In genomic region chr5:44389410-44389879, GRCh38 we compare ENCODE assay signal across 8 cellular contexts. TPM values are rescaled to one million over a fixed set of nuclear protein-coding genes. Genes with fewer than 3 reads are reported as not detected.
A peak's percentile ranks its signal among the peaks of the same experiment; 100 is the strongest.
DNase-seq lines count a peak whose midpoint lies in the region; ATAC-seq and TF ChIP-seq lines count a peak whose summit lies in the region.

FGF10 (minus strand) TSS chr5:44389420; CDS start chr5:44388682, 738 bp downstream.

- peak within 1 kb of the TSS; percentile 51 for H3K4me3 ChIP-seq in AG04450 (ENCODE audit: low read depth, low read length)
- peak within 1 kb of the TSS; percentile 36 to 44 for H3K4me3 ChIP-seq in esophagus (ENCODE audit: low read depth in 1 of 2, low read length in 2 of 2)
- no peak within 1 kb of the TSS for H3K4me3 ChIP-seq in naive thymus-derived CD4-positive, alpha-beta T cell (ENCODE audit: low read length)

- no peaks in the 10 kb centered on the region for H3K36me3 ChIP-seq in esophagus (ENCODE audit: control insufficient read depth in 2 of 2, insufficient read depth in 2 of 2, low read length in 1 of 2)
- H3K36me3 ChIP-seq in naive thymus-derived CD4-positive, alpha-beta T cell (ENCODE audit: control insufficient read depth in 2 of 3, insufficient read depth in 3 of 3, low read length in 3 of 3) = no peaks in the 10 kb centered on the region

- peak within 1 kb of the TSS in 8 of 10 donors; percentile 7 to 62 (median 50) for H3K4me3 Mint-ChIP-seq in naive thymus-derived CD4-positive, alpha-beta T cell

- H3K27ac ChIP-seq in AG04450 (ENCODE audit: low read depth, low read length) (no peak within 1 kb of the TSS), esophagus (ENCODE audit: low read depth in 2 of 2, low read length in 1 of 2) (peak within 1 kb of the TSS; percentile 27 to 28)
- H3K27ac ChIP-seq in naive thymus-derived CD4-positive, alpha-beta T cell (ENCODE audit: low read depth, low read length) = no peak within 1 kb of the TSS

- no peaks in the 10 kb centered on the region for H3K9me3 ChIP-seq in AG04450 (ENCODE audit: control insufficient read depth, insufficient read depth, low read length)
- H3K9me3 ChIP-seq in esophagus (ENCODE audit: control insufficient read depth in 2 of 2, insufficient read depth in 1 of 2, low read depth in 1 of 2, low read length in 1 of 2) = no peaks in the 10 kb centered on the region
- no peaks in the 10 kb centered on the region for H3K9me3 ChIP-seq in naive thymus-derived CD4-positive, alpha-beta T cell (ENCODE audit: control insufficient read depth in 2 of 3, low read length in 3 of 3)

- no peak within 1 kb of the TSS for H3K27ac Mint-ChIP-seq in naive thymus-derived CD4-positive, alpha-beta T cell

- no peak for TF ChIP-seq CTCF in AG04450 (IDR thresholded peaks at IDR 0.05; ENCODE audit: low read depth, low read length)

- H3K27me3 ChIP-seq in AG04450 (ENCODE audit: control insufficient read depth, insufficient read depth, low read length) = peaks cover 18% of the 10 kb centered on the region
- H3K27me3 ChIP-seq in esophagus (ENCODE audit: control insufficient read depth in 1 of 2, insufficient read depth in 2 of 2, low read length in 2 of 2) = peaks cover 0 to 6% of the 10 kb centered on the region in 2 donors
- H3K27me3 ChIP-seq in naive thymus-derived CD4-positive, alpha-beta T cell (ENCODE audit: control insufficient read depth in 2 of 2, insufficient read depth in 2 of 2, low read length in 2 of 2) = peaks cover 0 to 3% of the 10 kb centered on the region in 2 donors

- H3K36me3 Mint-ChIP-seq in naive thymus-derived CD4-positive, alpha-beta T cell = peaks cover 0 to 7% (median 2%) of the 10 kb centered on the region in 5 donors

- intact Hi-C loops in naive thymus-derived CD4-positive, alpha-beta T cell (cut with micrococcal nuclease) = no loop called here

- no peak for ATAC-seq in naive thymus-derived CD4-positive, alpha-beta T cell
- no peak for ATAC-seq in GM18520 (IDR thresholded peaks at IDR 0.05; ENCODE audit: unreplicated experiment)

- POLR2A ChIA-PET in AG04450 (lab: Yijun Ruan, JAX) = no interaction called here
- POLR2A ChIA-PET in naive thymus-derived CD4-positive, alpha-beta T cell (lab: Charles Lee) = no interaction called here

- peaks cover 37 to 54% (median 46%) of the 10 kb centered on the region in 5 donors for H3K27me3 Mint-ChIP-seq in naive thymus-derived CD4-positive, alpha-beta T cell

- CTCF ChIA-PET in AG04450 (lab: Charles Lee) = no interaction called here
- CTCF ChIA-PET in naive thymus-derived CD4-positive, alpha-beta T cell (lab: Charles Lee) = no interaction called here

- peaks cover 0 to 18% (median 6%) of the 10 kb centered on the region in 11 donors for H3K9me3 Mint-ChIP-seq in naive thymus-derived CD4-positive, alpha-beta T cell

- DNase-seq in AG04450 (ENCODE audit: low read depth, low spot score) (no peak), NCI-H2171 treated with DMSO at 0.1 percent for 48 hours (lab: John Stamatoyannopoulos, UW) (peak; percentile 9), HK-2 (ENCODE audit: unreplicated experiment) (no peak), DMS153 treated with DMSO at 0.1 percent for 48 hours (lab: John Stamatoyannopoulos, UW; ENCODE audit: unreplicated experiment) (no peak)
- no peak for DNase-seq in naive thymus-derived CD4-positive, alpha-beta T cell
- no peak for DNase-seq in activated CD4-positive, CD25-positive, alpha-beta regulatory T cell treated with anti-CD3 and anti-CD28 coated beads, Interleukin-2, amount 50 U/mL, for 72 hours

- H3K4me1 Mint-ChIP-seq in naive thymus-derived CD4-positive, alpha-beta T cell = peaks cover 0 to 22% (median 12%) of the 10 kb centered on the region in 7 donors

- WGBS in esophagus, 2 donors = 0 to 5% methylated on average over 24 to 26 of the region's 26 CpGs

- no peaks in the 10 kb centered on the region for H3K4me1 ChIP-seq in esophagus (ENCODE audit: control insufficient read depth in 2 of 2, insufficient read depth in 2 of 2, low read length in 1 of 2)
- no peaks in the 10 kb centered on the region for H3K4me1 ChIP-seq in naive thymus-derived CD4-positive, alpha-beta T cell (ENCODE audit: control insufficient read depth in 2 of 2, insufficient read depth in 2 of 2, low read length in 2 of 2)

RNA-seq across cellular contexts. Expression of gene FGF10, which starts in this region (rescaled TPM):
- polyA plus RNA-seq in AG04450 (2011; rRNA removed) (0.10 and 0.15 TPM in 2 replicates), esophagus (under 1 TPM; 0.37 to 0.56 TPM)
- 0.39 TPM in 1 of 2 replicates, not detected in the other for polyA minus RNA-seq in AG04450 (2011; rRNA and poly(A)+ RNA removed)
- not detected for total RNA-seq in naive thymus-derived CD4-positive, alpha-beta T cell
- not detected for polyA plus RNA-seq in naive thymus-derived CD4-positive, alpha-beta T cell

Comparison
In these comparisons a context has a peak if more than half of its experiments do, and no peak if none do; other contexts are left out.
1. H3K27ac ChIP-seq: peak in esophagus (2 of 2); none in AG04450 (single experiment) and naive thymus-derived CD4-positive, alpha-beta T cell (single experiment).